8 cellular contexts compared by ENCODE assay signal in genomic region chr1:108692724-108693655, GRCh38. TPM values are rescaled to one million over a fixed set of nuclear protein-coding genes. Genes with fewer than 3 reads are reported as not detected.
DNase-seq lines count a peak whose midpoint lies in the region; ATAC-seq lines count a peak whose summit lies in the region.

No MANE protein-coding gene starts in this region.

- H3K4me1 ChIP-seq in CD4-positive, alpha-beta memory T cell (ENCODE audit: insufficient read depth, low read length) = peaks cover 58% of the 10 kb centered on the region

- peak overlapping the region; percentile 68 to 94 for H3K4me3 ChIP-seq in CD4-positive, alpha-beta memory T cell (ENCODE audit: low read length in 2 of 2)

- peaks cover 27% of the 10 kb centered on the region for H3K36me3 ChIP-seq in CD4-positive, alpha-beta memory T cell (ENCODE audit: insufficient read depth, low read length)

- H3K4me3 Mint-ChIP-seq in CD4-positive, alpha-beta memory T cell = peak overlapping the region; percentile 90 to 97 (median 94)
- peak overlapping the region; percentile 93 for H3K4me3 Mint-ChIP-seq in activated T-cell treated with anti-CD3 and anti-CD28 coated beads, Interleukin-2, amount 50 U/mL, for 24 hours
- peak overlapping the region; percentile 93 for H3K4me3 Mint-ChIP-seq in natural killer cell treated with Interleukin-12 subunit alpha and Interleukin-12 subunit beta and Interleukin-15 and Interleukin-18, amount 100 ng/mL, for 72 hours

- H3K27ac ChIP-seq in CD4-positive, alpha-beta memory T cell (ENCODE audit: low read depth, low read length) = peak overlapping the region; percentile 98

- POLR2A ChIA-PET in CD4-positive, alpha-beta memory T cell (lab: Charles Lee; ENCODE audit: partially characterized antibody) = interaction anchor here (0.5 to 5.6 kb wide), 55 partner anchors 8 to 1646 kb away, joined by 3 to 445 read pairs (median 4); partner anchors contain the start of genes CLCC1, EEIG2, ELAPOR1 and FNDC7

- H3K4me1 Mint-ChIP-seq in CD4-positive, alpha-beta memory T cell = peaks cover 26 to 74% (median 42%) of the 10 kb centered on the region in 4 donors
- H3K4me1 Mint-ChIP-seq in activated T-cell treated with anti-CD3 and anti-CD28 coated beads, Interleukin-2, amount 50 U/mL, for 24 hours (ENCODE audit: low read depth) = peaks cover 46% of the 10 kb centered on the region
- peaks cover 36 to 48% of the 10 kb centered on the region in 2 donors for H3K4me1 Mint-ChIP-seq in natural killer cell treated with Interleukin-12 subunit alpha and Interleukin-12 subunit beta and Interleukin-15 and Interleukin-18, amount 100 ng/mL, for 72 hours (ENCODE audit: low read depth in 2 of 2)

- H3K9me3 ChIP-seq in CD4-positive, alpha-beta memory T cell (ENCODE audit: control insufficient read depth in 1 of 2, low read length in 2 of 2) = no peaks in the 10 kb centered on the region

- peaks cover 0 to 2% (median 0%) of the 10 kb centered on the region in 8 donors for H3K9me3 Mint-ChIP-seq in CD4-positive, alpha-beta memory T cell
- H3K9me3 Mint-ChIP-seq in activated T-cell treated with anti-CD3 and anti-CD28 coated beads, Interleukin-2, amount 50 U/mL, for 24 hours = no peaks in the 10 kb centered on the region
- H3K9me3 Mint-ChIP-seq in natural killer cell treated with Interleukin-12 subunit alpha and Interleukin-12 subunit beta and Interleukin-15 and Interleukin-18, amount 100 ng/mL, for 72 hours = no peaks in the 10 kb centered on the region

- no peaks in the 10 kb centered on the region for H3K27me3 ChIP-seq in CD4-positive, alpha-beta memory T cell (ENCODE audit: insufficient read depth, low read length)

- H3K27me3 Mint-ChIP-seq in CD4-positive, alpha-beta memory T cell = no peaks in the 10 kb centered on the region
- H3K27me3 Mint-ChIP-seq in activated T-cell treated with anti-CD3 and anti-CD28 coated beads, Interleukin-2, amount 50 U/mL, for 24 hours = no peaks in the 10 kb centered on the region
- no peaks in the 10 kb centered on the region for H3K27me3 Mint-ChIP-seq in natural killer cell treated with Interleukin-12 subunit alpha and Interleukin-12 subunit beta and Interleukin-15 and Interleukin-18, amount 100 ng/mL, for 72 hours

- peaks cover 29 to 49% of the 10 kb centered on the region in 2 donors for H3K36me3 Mint-ChIP-seq in CD4-positive, alpha-beta memory T cell
- peaks cover 69% of the 10 kb centered on the region for H3K36me3 Mint-ChIP-seq in activated T-cell treated with anti-CD3 and anti-CD28 coated beads, Interleukin-2, amount 50 U/mL, for 24 hours (ENCODE audit: low read depth)
- peaks cover 37% of the 10 kb centered on the region for H3K36me3 Mint-ChIP-seq in natural killer cell treated with Interleukin-12 subunit alpha and Interleukin-12 subunit beta and Interleukin-15 and Interleukin-18, amount 100 ng/mL, for 72 hours

- CTCF ChIA-PET in CD4-positive, alpha-beta memory T cell (lab: Charles Lee; ENCODE audit: partially characterized antibody) = interaction anchor here (0.6 to 5.6 kb wide), 31 partner anchors 10 to 407 kb away, joined by 3 to 138 read pairs (median 5); partner anchors contain the start of genes EEIG2, FNDC7 and HENMT1

- peak overlapping the region; percentile 96 to 99 (median 98) for H3K27ac Mint-ChIP-seq in CD4-positive, alpha-beta memory T cell
- H3K27ac Mint-ChIP-seq in activated T-cell treated with anti-CD3 and anti-CD28 coated beads, Interleukin-2, amount 50 U/mL, for 24 hours = peak overlapping the region; percentile 98
- peak overlapping the region; percentile 96 to 99 for H3K27ac Mint-ChIP-seq in natural killer cell treated with Interleukin-12 subunit alpha and Interleukin-12 subunit beta and Interleukin-15 and Interleukin-18, amount 100 ng/mL, for 72 hours

- intact Hi-C loops in CD4-positive, alpha-beta memory T cell (cut with micrococcal nuclease) = loop anchor here (1.0 to 5.0 kb wide), 13 partner anchors 11 to 419 kb away; partner anchors contain the start of genes EEIG2, HENMT1 and STXBP3

- peak; percentile 89 to 95 (median 91) for DNase-seq in CD4-positive, alpha-beta memory T cell
- peak; percentile 63 for DNase-seq in NK-92 treated with Interleukin-12 subunit alpha and Interleukin-12 subunit beta, amount 100 ng/mL, for 24 hours (lab: John Stamatoyannopoulos, UW)
- DNase-seq in activated T-cell treated with anti-CD3 and anti-CD28 coated beads, Interleukin-2, amount 50 U/mL, for 24 hours = peak; percentile 71
- DNase-seq in natural killer cell treated with Interleukin-12 subunit alpha and Interleukin-12 subunit beta and Interleukin-15 and Interleukin-18, amount 100 ng/mL, for 72 hours (ENCODE audit: low spot score) = no peak
- peak; percentile 56 for DNase-seq in stromal cell of bone marrow (ENCODE audit: low read depth)

- ATAC-seq in GM19397 (IDR thresholded peaks at IDR 0.05; ENCODE audit: unreplicated experiment) = peak; percentile 52
- peak; percentile 45 for ATAC-seq in HG03558 (IDR thresholded peaks at IDR 0.05; ENCODE audit: extremely low read depth, unreplicated experiment)
- peak; percentile 75 for ATAC-seq in esophagus mucosa
- peak; percentile 80 for ATAC-seq in natural killer cell treated with Interleukin-12 subunit alpha and Interleukin-12 subunit beta and Interleukin-15 and Interleukin-18, amount 100 ng/mL, for 72 hours

RNA-seq across cellular contexts. Expression of gene PRPF38B, which starts 0.9 kb away (rescaled TPM):
- total RNA-seq in CD4-positive, alpha-beta memory T cell = 100 to 1,000 TPM; 124 to 126 TPM
- 10 to 100 TPM; 11.9 to 35.8 TPM for polyA plus RNA-seq in CD4-positive, alpha-beta memory T cell
- total RNA-seq in esophagus mucosa = 16.0 TPM
- total RNA-seq in natural killer cell treated with Interleukin-12 subunit alpha and Interleukin-12 subunit beta and Interleukin-15 and Interleukin-18, amount 100 ng/mL, for 72 hours = 100 to 1,000 TPM in 1 of 2 donors, 10 to 100 TPM in 1; 76.3 to 104 TPM

RNA-seq across cellular contexts. Expression of gene FNDC7, which starts 19.7 kb away (rescaled TPM):
- total RNA-seq in CD4-positive, alpha-beta memory T cell = under 1 TPM; 0.17 TPM
- under 1 TPM in 1 of 2 donors, not detected in 1; 0.10 TPM for polyA plus RNA-seq in CD4-positive, alpha-beta memory T cell
- not detected for total RNA-seq in esophagus mucosa
- total RNA-seq in natural killer cell treated with Interleukin-12 subunit alpha and Interleukin-12 subunit beta and Interleukin-15 and Interleukin-18, amount 100 ng/mL, for 72 hours = under 1 TPM in 1 of 2 donors, not detected in 1; 0.12 TPM

RNA-seq across cellular contexts. Expression of gene HENMT1, which starts 32.1 kb away (rescaled TPM):
- total RNA-seq in CD4-positive, alpha-beta memory T cell = 10 to 100 TPM; 19.1 to 19.3 TPM
- 10 to 100 TPM; 33.4 to 33.9 TPM for polyA plus RNA-seq in CD4-positive, alpha-beta memory T cell
- 2.2 TPM for total RNA-seq in esophagus mucosa
- 10 to 100 TPM; 27.5 to 35.7 TPM for total RNA-seq in natural killer cell treated with Interleukin-12 subunit alpha and Interleukin-12 subunit beta and Interleukin-15 and Interleukin-18, amount 100 ng/mL, for 72 hours

RNA-seq across cellular contexts. Expression of gene STXBP3, which starts 53.5 kb away (rescaled TPM):
- total RNA-seq in CD4-positive, alpha-beta memory T cell = 10 to 100 TPM; 90.9 to 92.5 TPM
- 10 to 100 TPM; 69.0 to 74.1 TPM for polyA plus RNA-seq in CD4-positive, alpha-beta memory T cell
- 25.5 TPM for total RNA-seq in esophagus mucosa
- 10 to 100 TPM; 52.9 to 53.1 TPM for total RNA-seq in natural killer cell treated with Interleukin-12 subunit alpha and Interleukin-12 subunit beta and Interleukin-15 and Interleukin-18, amount 100 ng/mL, for 72 hours
